Comparison of ENCODE assay signal across 9 cellular contexts in the genomic region with DNA sequence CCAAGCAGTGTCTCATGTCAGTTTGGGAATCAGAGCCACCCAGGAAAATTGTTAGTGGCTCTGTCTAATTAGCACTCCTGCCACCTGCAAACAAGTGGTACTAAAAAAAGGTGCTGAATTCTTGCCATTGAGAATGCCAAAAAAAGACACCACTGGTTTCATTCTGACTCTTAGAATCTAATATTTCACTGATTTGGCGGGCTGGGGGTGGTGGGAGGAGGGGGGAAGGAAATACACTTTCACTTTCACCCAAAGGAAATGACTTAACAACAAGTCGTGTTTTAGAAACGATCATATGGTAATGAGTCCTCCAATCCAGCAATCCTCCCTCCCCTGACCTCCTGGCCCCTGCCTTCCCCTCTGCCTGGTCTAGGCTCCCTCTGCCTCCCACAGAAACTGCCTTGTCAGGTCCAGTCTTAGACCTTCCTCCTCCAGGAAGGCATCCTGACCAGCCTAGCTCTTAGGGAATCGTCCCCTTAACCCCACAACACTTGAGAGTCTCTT. TPM values are rescaled to one million over a fixed set of nuclear protein-coding genes. Genes with fewer than 3 reads are reported as not detected.
A peak's percentile ranks its signal among the peaks of the same experiment; 100 is the strongest.
DNase-seq lines count a peak whose midpoint lies in the region; ATAC-seq and TF ChIP-seq lines count a peak whose summit lies in the region.
"Had no signal": no experiment of that assay in that cellular context is flagged by ENCODE, and none has a peak within 500 bp of the region (broad histone marks: within the 10 kb centered on the region; RNA-seq: fewer than 3 reads in every experiment).

No MANE protein-coding gene starts in this region.

- intact Hi-C loops in CD14-positive monocyte (cut with micrococcal nuclease) (no loop called here), mucosa of descending colon (cut with DNase I, micrococcal nuclease) (no loop called here)

- H3K36me3 ChIP-seq in mucosa of descending colon (ENCODE audit: low read depth) = no peaks in the 10 kb centered on the region

- no peaks in the 10 kb centered on the region for H3K4me1 ChIP-seq in mucosa of descending colon (ENCODE audit: low read depth)

- TF ChIP-seq CTCF in CD14-positive monocyte (IDR thresholded peaks at IDR 0.05) (no peak), mucosa of descending colon (IDR thresholded peaks at IDR 0.05) (no peak)

- DNase-seq in CD14-positive monocyte (ENCODE audit: low spot score) = no peak
- DNase-seq in HT-29 (ENCODE audit: low spot score) = peak; percentile 31
- DNase-seq in activated T-cell treated with anti-CD3 and anti-CD28 coated beads for 4 hours = peak; percentile 27
- DNase-seq in mucosa of descending colon = no peak
- DNase-seq in T-helper 9 cell = no peak
- no peak for DNase-seq in T1000 (lab: John Stamatoyannopoulos, UW)
- DNase-seq in HPDE6-E6E7 (ENCODE audit: extremely low spot score) = no peak

- H3K4me3 Mint-ChIP-seq in CD14-positive monocyte = peak overlapping the region; percentile 58 to 88

- H3K9me3 Mint-ChIP-seq in CD14-positive monocyte = peaks cover 0 to 10% (median 7%) of the 10 kb centered on the region in 7 donors

- no peaks in the 10 kb centered on the region for H3K9me3 ChIP-seq in mucosa of descending colon

- H3K36me3 Mint-ChIP-seq in CD14-positive monocyte = peaks cover 3 to 6% of the 10 kb centered on the region in 2 donors
- H3K36me3 Mint-ChIP-seq: brain had no signal

- H3K4me3 ChIP-seq in mucosa of descending colon = no peak overlapping the region

- ATAC-seq in GM19463 (IDR thresholded peaks at IDR 0.05; ENCODE audit: unreplicated experiment) = peak; percentile 37
- peak; percentile 39 for ATAC-seq in mucosa of descending colon

- H3K27me3 Mint-ChIP-seq in CD14-positive monocyte (ENCODE audit: low read depth in 3 of 3) = peaks cover 44 to 55% (median 50%) of the 10 kb centered on the region in 3 donors

- H3K27ac Mint-ChIP-seq in CD14-positive monocyte = peak overlapping the region; percentile 68 to 96 (median 90)
- H3K27ac Mint-ChIP-seq: brain had no signal

- H3K4me1 Mint-ChIP-seq in CD14-positive monocyte = peaks cover 20% of the 10 kb centered on the region
- H3K4me1 Mint-ChIP-seq: brain had no signal

RNA-seq across cellular contexts. Expression of gene KLHL29, which starts 4.4 kb away (rescaled TPM):
- polyA plus RNA-seq in CD14-positive monocyte = not detected
- total RNA-seq in HT-29 (2014; rRNA removed; shearing (Covaris generic)) = 0.18 and 0.94 TPM in 2 replicates
- total RNA-seq in mucosa of descending colon = 10 to 100 TPM in 1 of 3 donors, 1 to 10 TPM in 2; 2.6 to 13.0 (median 5.5) TPM

Comparison
In these comparisons a context has a peak if more than half of its experiments do, and no peak if none do; other contexts are left out.
1. DNase-seq: peak in HT-29 (single experiment) and activated T-cell treated with anti-CD3 and anti-CD28 coated beads for 4 hours (single experiment); none in CD14-positive monocyte (single experiment), mucosa of descending colon (0 of 3), T-helper 9 cell (single experiment), T1000 (single experiment) and HPDE6-E6E7 (single experiment).